10 cellular contexts compared by ENCODE assay signal in genomic region chr14:93965287-93965821, GRCh38. TPM values are rescaled to one million over a fixed set of nuclear protein-coding genes. Genes with fewer than 3 reads are reported as not detected.
DNase-seq lines count a peak whose midpoint lies in the region; ATAC-seq and TF ChIP-seq lines count a peak whose summit lies in the region.
"Had no signal": no experiment of that assay in that cellular context is flagged by ENCODE, and none has a peak within 500 bp of the region (broad histone marks: within the 10 kb centered on the region; RNA-seq: fewer than 3 reads in every experiment).

No MANE protein-coding gene starts in this region.

- no peak overlapping the region for H2AFZ ChIP-seq in GM23338

- no peaks in the 10 kb centered on the region for H3K9me3 ChIP-seq in left ventricle myocardium inferior (replicated peaks)
- H3K9me3 ChIP-seq in gastroesophageal sphincter, result no peaks in the 10 kb centered on the region
- H3K9me3 ChIP-seq in aorta (ENCODE audit: control insufficient read depth, low read length), result no peaks in the 10 kb centered on the region

- peaks cover 96% of the 10 kb centered on the region for H3K4me1 ChIP-seq in left ventricle myocardium inferior
- peaks cover 11 to 89% (median 12%) of the 10 kb centered on the region in 3 donors for H3K4me1 ChIP-seq in gastroesophageal sphincter
- peaks cover 0 to 3% of the 10 kb centered on the region in 2 donors for H3K4me1 ChIP-seq in aorta (ENCODE audit: control insufficient read depth in 1 of 2, insufficient read depth in 2 of 2, low read length in 2 of 2)
- no peaks in the 10 kb centered on the region for H3K4me1 ChIP-seq in GM23338 (ENCODE audit: insufficient read depth)

- ATAC-seq in left ventricle myocardium superior (no peak), gastroesophageal sphincter (peak; percentile 81), aorta (ENCODE audit: low FRiP score) (peak; percentile 72), GM21447 (IDR thresholded peaks at IDR 0.05; ENCODE audit: unreplicated experiment) (no peak), GM23338 (no peak)
- ATAC-seq: activated naive CD4-positive, alpha-beta T cell treated with anti-CD3 and anti-CD28 coated beads, Interleukin-2, amount 50 U/mL, for 72 hours; left colon had no signal

- H3K27me3 Mint-ChIP-seq in activated T-helper 1 cell treated with anti-CD3 and anti-CD28 coated beads, Interleukin-12 subunit alpha, Interleukin-12 subunit beta, Interleukin-2, Interleukin-4 antibody, amounts not matched to agents 30 ng/mL and 10 ng/mL and 1 ng/mL, durations not matched to agents 14 hours and 24 hours and 36 hours (ENCODE audit: insufficient read depth), result no peaks in the 10 kb centered on the region
- no peaks in the 10 kb centered on the region for H3K27me3 Mint-ChIP-seq in GM23338 (ENCODE audit: insufficient read depth, low read depth, poor library complexity)

- intact Hi-C loops in left ventricle myocardium inferior (cut with micrococcal nuclease) (no loop called here), left ventricle myocardium superior (cut with micrococcal nuclease) (no loop called here), aorta (cut with DNase I) (no loop called here)
- intact Hi-C loops in activated T-helper 1 cell treated with anti-CD3 and anti-CD28 coated beads, Interleukin-12 subunit alpha, Interleukin-12 subunit beta, Interleukin-2, Interleukin-4 antibody, amounts not matched to agents 30 ng/mL and 10 ng/mL and 1 ng/mL, durations not matched to agents 14 hours and 24 hours and 36 hours (cut with micrococcal nuclease), result no loop called here

- DNase-seq in left ventricle myocardium inferior (no peak), left ventricle myocardium superior (no peak), aorta (no peak), GM10248 (ENCODE audit: extremely low spot score) (no peak), GM23338 (ENCODE audit: low spot score) (no peak)
- no peak for DNase-seq in activated T-helper 1 cell treated with anti-CD3 and anti-CD28 coated beads, Interleukin-12 subunit alpha, Interleukin-12 subunit beta, Interleukin-2, Interleukin-4 antibody, amounts not matched to agents 30 ng/mL and 10 ng/mL and 1 ng/mL, durations not matched to agents 14 hours and 24 hours and 36 hours (ENCODE audit: low spot score)
- DNase-seq: left colon had no signal

- peaks cover 33% of the 10 kb centered on the region for H3K36me3 ChIP-seq in left ventricle myocardium inferior
- H3K36me3 ChIP-seq in gastroesophageal sphincter, result no peaks in the 10 kb centered on the region
- H3K36me3 ChIP-seq in aorta (ENCODE audit: control insufficient read depth in 1 of 2, insufficient read depth in 2 of 2, low read length in 1 of 2), result peaks cover 0 to 5% of the 10 kb centered on the region in 2 donors
- no peaks in the 10 kb centered on the region for H3K36me3 ChIP-seq in GM23338 (ENCODE audit: insufficient read depth)

- no peaks in the 10 kb centered on the region for H3K79me2 ChIP-seq in GM23338 (replicated peaks; ENCODE audit: insufficient read depth)

- H3K9me3 Mint-ChIP-seq in activated T-helper 1 cell treated with anti-CD3 and anti-CD28 coated beads, Interleukin-12 subunit alpha, Interleukin-12 subunit beta, Interleukin-2, Interleukin-4 antibody, amounts not matched to agents 30 ng/mL and 10 ng/mL and 1 ng/mL, durations not matched to agents 14 hours and 24 hours and 36 hours, result peaks cover 6% of the 10 kb centered on the region
- no peaks in the 10 kb centered on the region for H3K9me3 Mint-ChIP-seq in GM23338

- no peak overlapping the region for H3K4me2 ChIP-seq in GM23338

- H3K4me3 ChIP-seq in left ventricle myocardium inferior, result no peak overlapping the region
- H3K4me3 ChIP-seq in gastroesophageal sphincter, result no peak overlapping the region
- no peak overlapping the region for H3K4me3 ChIP-seq in aorta (ENCODE audit: low read length in 2 of 2)
- H3K4me3 ChIP-seq in GM23338, result no peak overlapping the region

- H3K4me1 Mint-ChIP-seq in activated T-helper 1 cell treated with anti-CD3 and anti-CD28 coated beads, Interleukin-12 subunit alpha, Interleukin-12 subunit beta, Interleukin-2, Interleukin-4 antibody, amounts not matched to agents 30 ng/mL and 10 ng/mL and 1 ng/mL, durations not matched to agents 14 hours and 24 hours and 36 hours (ENCODE audit: low read depth), result peaks cover 93% of the 10 kb centered on the region
- no peaks in the 10 kb centered on the region; the same call in 2 of the 3 replicates for H3K4me1 Mint-ChIP-seq in GM23338

- peak overlapping the region; percentile 95 for H3K27ac Mint-ChIP-seq in activated T-helper 1 cell treated with anti-CD3 and anti-CD28 coated beads, Interleukin-12 subunit alpha, Interleukin-12 subunit beta, Interleukin-2, Interleukin-4 antibody, amounts not matched to agents 30 ng/mL and 10 ng/mL and 1 ng/mL, durations not matched to agents 14 hours and 24 hours and 36 hours
- H3K27ac Mint-ChIP-seq in GM23338, result no peak overlapping the region

- peaks cover 35% of the 10 kb centered on the region for H3K36me3 Mint-ChIP-seq in activated T-helper 1 cell treated with anti-CD3 and anti-CD28 coated beads, Interleukin-12 subunit alpha, Interleukin-12 subunit beta, Interleukin-2, Interleukin-4 antibody, amounts not matched to agents 30 ng/mL and 10 ng/mL and 1 ng/mL, durations not matched to agents 14 hours and 24 hours and 36 hours (ENCODE audit: low read depth)
- no peaks in the 10 kb centered on the region for H3K36me3 Mint-ChIP-seq in GM23338 (ENCODE audit: low read depth)

- POLR2A ChIA-PET in GM10248 (lab: Yijun Ruan, JAX), result interaction anchor here (0.7 kb wide), 2 partner anchors 11 to 215 kb away, joined by 3 to 4 read pairs; partner anchors contain the start of gene ASB2

- WGBS in gastroesophageal sphincter (ENCODE audit: low coverage in 1 of 2), 2 donors, result 47 to 52% methylated on average over 3 of the region's 3 CpGs
- whole genome bisulfite sequencing in aorta, 2 donors, result 27 to 31% methylated on average over 3 of the region's 3 CpGs

- H3F3A ChIP-seq in GM23338 (replicated peaks; ENCODE audit: low read depth), result no peaks in the 10 kb centered on the region

- TF ChIP-seq POLR2A in gastroesophageal sphincter (IDR thresholded peaks at IDR 0.05), result no peak

- TF ChIP-seq CTCF in left ventricle myocardium inferior (IDR thresholded peaks at IDR 0.05; ENCODE audit: borderline replicate concordance), result no peak
- no peak for TF ChIP-seq CTCF in gastroesophageal sphincter (IDR thresholded peaks at IDR 0.05)
- no peak for TF ChIP-seq CTCF in GM10248 (IDR thresholded peaks at IDR 0.05; ENCODE audit: control extremely low read depth, extremely low read depth, low read depth, missing control alignments)
- TF ChIP-seq CTCF in GM23338 (conservative IDR thresholded peaks at IDR 0.05; ENCODE audit: low read depth in 2 of 2), result no peak

- peak overlapping the region; percentile 28 for H3K4me3 Mint-ChIP-seq in activated T-helper 1 cell treated with anti-CD3 and anti-CD28 coated beads, Interleukin-12 subunit alpha, Interleukin-12 subunit beta, Interleukin-2, Interleukin-4 antibody, amounts not matched to agents 30 ng/mL and 10 ng/mL and 1 ng/mL, durations not matched to agents 14 hours and 24 hours and 36 hours
- no peak overlapping the region for H3K4me3 Mint-ChIP-seq in GM23338

- H3K27me3 ChIP-seq in left ventricle myocardium inferior (ENCODE audit: low read depth) (no peaks in the 10 kb centered on the region), gastroesophageal sphincter (no peaks in the 10 kb centered on the region), aorta (ENCODE audit: control insufficient read depth in 1 of 2, insufficient read depth in 2 of 2, low read length in 1 of 2) (no peaks in the 10 kb centered on the region), GM23338 (ENCODE audit: insufficient read depth) (no peaks in the 10 kb centered on the region)

- 0 out of 2 replicates have a peak, but pooled peaks cover 5% of the 10 kb centered on the region for H3K9me2 ChIP-seq in GM23338 (ENCODE audit: insufficient read depth)

- no peaks in the 10 kb centered on the region for H4K20me1 ChIP-seq in GM23338 (replicated peaks; ENCODE audit: insufficient read depth)

- no peak for TF ChIP-seq EP300 in gastroesophageal sphincter (IDR thresholded peaks at IDR 0.05)

- H3K27ac ChIP-seq in left ventricle myocardium inferior (replicated peaks), result peak overlapping the region; percentile 48
- H3K27ac ChIP-seq in gastroesophageal sphincter, result peak overlapping the region; percentile 66 to 96 (median 88)
- H3K27ac ChIP-seq in aorta (ENCODE audit: low read depth in 1 of 2, low read length in 2 of 2), result peak overlapping the region; percentile 62 to 99
- no peak overlapping the region for H3K27ac ChIP-seq in GM23338 (ENCODE audit: low read depth)

- CTCF ChIA-PET in GM10248 (lab: Yijun Ruan, JAX), result interaction anchor here (0.7 to 11.9 kb wide), 6 partner anchors 10 to 35 kb away, joined by 3 to 156 read pairs (median 4); partner anchors contain the start of gene ASB2

RNA-seq across cellular contexts. Expression of gene ASB2, which starts 11.0 kb away (rescaled TPM):
- total RNA-seq in left ventricle myocardium inferior, result 251 TPM
- total RNA-seq in left ventricle myocardium superior, result 268 TPM
- total RNA-seq in activated T-helper 1 cell treated with anti-CD3 and anti-CD28 coated beads, Interleukin-12 subunit alpha, Interleukin-12 subunit beta, Interleukin-2, Interleukin-4 antibody, amounts not matched to agents 30 ng/mL and 10 ng/mL and 1 ng/mL, durations not matched to agents 14 hours and 24 hours and 36 hours, result 21.1 and 23.4 TPM in 2 replicates
- 100 to 1,000 TPM; 118 to 208 (median 120) TPM for total RNA-seq in gastroesophageal sphincter
- total RNA-seq in aorta, result 10 to 100 TPM; 53.3 to 57.0 TPM
- 10 to 100 TPM in 1 of 2 donors, 1 to 10 TPM in 1; 9.1 to 24.8 TPM for polyA plus RNA-seq in aorta
- 1.2 and 2.3 TPM in 2 replicates for total RNA-seq in GM23338 (2014; rRNA removed; shearing (Covaris generic))
- 1.5 and 1.7 TPM in 2 replicates for polyA plus RNA-seq in GM23338 (2016; fragmentation: Nextera tagmentation; extraction: Ambion mirVana)

RNA-seq across cellular contexts. Expression of gene CCDC197, which starts 31.7 kb away (rescaled TPM):
- total RNA-seq in left ventricle myocardium inferior (1.2 TPM), left ventricle myocardium superior (0.74 TPM), gastroesophageal sphincter (not detected), aorta (under 1 TPM in 1 of 2 donors, not detected in 1; 0.60 TPM)
- total RNA-seq in activated T-helper 1 cell treated with anti-CD3 and anti-CD28 coated beads, Interleukin-12 subunit alpha, Interleukin-12 subunit beta, Interleukin-2, Interleukin-4 antibody, amounts not matched to agents 30 ng/mL and 10 ng/mL and 1 ng/mL, durations not matched to agents 14 hours and 24 hours and 36 hours, result 0.13 TPM in 1 of 2 replicates, not detected in the other
- polyA plus RNA-seq in aorta (not detected), GM23338 (2016; fragmentation: Nextera tagmentation; extraction: Ambion mirVana) (not detected in 2 replicates)
- not detected in 2 replicates for total RNA-seq in GM23338 (2014; rRNA removed; shearing (Covaris generic))
- total RNA-seq: left colon had no signal

RNA-seq across cellular contexts. Expression of gene FAM181A, which starts 38.2 kb away (rescaled TPM):
- not detected for total RNA-seq in left ventricle myocardium inferior
- not detected for total RNA-seq in left ventricle myocardium superior
- not detected in 2 replicates for total RNA-seq in activated T-helper 1 cell treated with anti-CD3 and anti-CD28 coated beads, Interleukin-12 subunit alpha, Interleukin-12 subunit beta, Interleukin-2, Interleukin-4 antibody, amounts not matched to agents 30 ng/mL and 10 ng/mL and 1 ng/mL, durations not matched to agents 14 hours and 24 hours and 36 hours
- not detected for total RNA-seq in gastroesophageal sphincter
- not detected for total RNA-seq in aorta
- polyA plus RNA-seq in aorta, result not detected
- not detected in 2 replicates for total RNA-seq in GM23338 (2014; rRNA removed; shearing (Covaris generic))
- not detected in 2 replicates for polyA plus RNA-seq in GM23338 (2016; fragmentation: Nextera tagmentation; extraction: Ambion mirVana)
- total RNA-seq: activated naive CD4-positive, alpha-beta T cell treated with anti-CD3 and anti-CD28 coated beads, Interleukin-2, amount 50 U/mL, for 72 hours; left colon had no signal

Comparison
In these comparisons a context has a peak if more than half of its experiments do, and no peak if none do; other contexts are left out.
1. ATAC-seq: peak in gastroesophageal sphincter (single experiment) and aorta (single experiment); none in left ventricle myocardium superior (single experiment), GM21447 (single experiment) and GM23338 (single experiment).